19 cellular contexts compared by ENCODE assay signal in the genomic region with DNA sequence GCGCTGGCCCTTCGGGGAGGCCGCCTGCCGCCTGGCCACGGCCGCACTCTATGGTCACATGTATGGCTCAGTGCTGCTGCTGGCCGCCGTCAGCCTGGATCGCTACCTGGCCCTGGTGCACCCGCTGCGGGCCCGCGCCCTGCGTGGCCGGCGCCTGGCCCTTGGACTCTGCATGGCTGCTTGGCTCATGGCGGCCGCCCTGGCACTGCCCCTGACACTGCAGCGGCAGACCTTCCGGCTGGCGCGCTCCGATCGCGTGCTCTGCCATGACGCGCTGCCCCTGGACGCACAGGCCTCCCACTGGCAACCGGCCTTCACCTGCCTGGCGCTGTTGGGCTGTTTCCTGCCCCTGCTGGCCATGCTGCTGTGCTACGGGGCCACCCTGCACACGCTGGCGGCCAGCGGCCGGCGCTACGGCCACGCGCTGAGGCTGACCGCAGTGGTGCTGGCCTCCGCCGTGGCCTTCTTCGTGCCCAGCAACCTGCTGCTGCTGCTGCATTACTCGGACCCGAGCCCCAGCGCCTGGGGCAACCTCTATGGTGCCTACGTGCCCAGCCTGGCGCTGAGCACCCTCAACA. TPM values are rescaled to one million over a fixed set of nuclear protein-coding genes. Genes with fewer than 3 reads are reported as not detected.
DNase-seq lines count a peak whose midpoint lies in the region; ATAC-seq and TF ChIP-seq lines count a peak whose summit lies in the region.
"Had no signal": no experiment of that assay in that cellular context is flagged by ENCODE, and none has a peak within 500 bp of the region (broad histone marks: within the 10 kb centered on the region; RNA-seq: fewer than 3 reads in every experiment).

No MANE protein-coding gene starts in this region.

- ATAC-seq in Right ventricle myocardium superior (ENCODE audit: poor library complexity) (no peak), left lung (no peak)
- ATAC-seq: activated CD4-positive, CD25-positive, alpha-beta regulatory T cell treated with anti-CD3 and anti-CD28 coated beads, Interleukin-2, amount 50 U/mL, for 24 hours; naive thymus-derived CD4-positive, alpha-beta T cell; T-helper 17 cell had no signal

- no peaks in the 10 kb centered on the region for H3K27me3 ChIP-seq in left ventricle myocardium inferior (ENCODE audit: low read depth)
- peaks cover 0 to 43% of the 10 kb centered on the region in 2 donors for H3K27me3 ChIP-seq in left lung
- no peaks in the 10 kb centered on the region for H3K27me3 ChIP-seq in transverse colon
- H3K27me3 ChIP-seq: SJCRH30 had no signal

- in situ Hi-C loops in transverse colon (cut with MboI; ENCODE audit: low pct_ligation_motif_present in 1 of 4, low pct_unique_long_range_greater_than_20kb in 1 of 4, low sequenced_read_pairs in 3 of 4): no loop called here
- in situ Hi-C loops in GM13977 (cut with MboI; ENCODE audit: low pct_unique_long_range_greater_than_20kb, low sequenced_read_pairs, unreplicated experiment): no loop called here

- intact Hi-C loops in left ventricle myocardium inferior (cut with micrococcal nuclease) (no loop called here), Right ventricle myocardium superior (cut with DNase I) (no loop called here), left lung (cut with DNase I) (no loop called here), transverse colon (cut with DNase I; ENCODE audit: low total_unique reads) (no loop called here)

- H3K36me3 ChIP-seq in left ventricle myocardium inferior (no peaks in the 10 kb centered on the region), left lung (no peaks in the 10 kb centered on the region), transverse colon (no peaks in the 10 kb centered on the region)
- H3K36me3 ChIP-seq: SJCRH30, tibial nerve had no signal

- H3K4me3 ChIP-seq in left ventricle myocardium inferior: peak overlapping the region; percentile 53
- peak overlapping the region in 1 of 2 donors; percentile 37 for H3K4me3 ChIP-seq in left lung
- H3K4me3 ChIP-seq in transverse colon: peak overlapping the region in 1 of 4 donors; percentile 20

- POLR2A ChIA-PET in RWPE1 (lab: Yijun Ruan, JAX; ENCODE audit: low non-redundant PET): no interaction called here

- DNase-seq in left ventricle myocardium inferior (no peak), Right ventricle myocardium superior (no peak), RWPE1 (ENCODE audit: low spot score) (no peak), left lung (no peak), transverse colon (no peak), GM13977 (ENCODE audit: low spot score) (no peak)
- DNase-seq in activated CD8-positive, alpha-beta memory T cell treated with anti-CD3 and anti-CD28 coated beads, Interleukin-2, amount 50 U/mL, for 4 hours: no peak
- DNase-seq in activated CD4-positive, CD25-positive, alpha-beta regulatory T cell treated with anti-CD3 and anti-CD28 coated beads, Interleukin-2, amount 50 U/mL, for 72 hours: no peak
- DNase-seq: dermis blood vessel endothelial cell; DMS153; naive thymus-derived CD4-positive, alpha-beta T cell; NCI-H524 treated with DMSO at 0.1 percent for 48 hours; T-helper 17 cell had no signal

- TF ChIP-seq EP300 in transverse colon (IDR thresholded peaks at IDR 0.05; ENCODE audit: low read depth): no peak

- TF ChIP-seq POLR2A in transverse colon (IDR thresholded peaks at IDR 0.05): no peak

- H3K27ac ChIP-seq in left ventricle myocardium inferior (replicated peaks) (peak overlapping the region; percentile 89), RWPE1 (0 out of 2 replicates have a peak overlapping the region, but pooled peaks have one; percentile 2), left lung (peak overlapping the region; percentile 48 to 80), transverse colon (peak overlapping the region; percentile 45 to 71 (median 56))
- H3K27ac ChIP-seq: C4-2B, SJCRH30, tibial nerve had no signal

- 97% methylated on average over 27 of the region's 48 CpGs; no CpG with 5 or more reads in 1 of the 2 donors for WGBS in transverse colon (ENCODE audit: low coverage in 1 of 2), 2 donors

- no peaks in the 10 kb centered on the region for H3K9me3 ChIP-seq in left ventricle myocardium inferior (replicated peaks)
- H3K9me3 ChIP-seq in left lung: no peaks in the 10 kb centered on the region
- no peaks in the 10 kb centered on the region for H3K9me3 ChIP-seq in transverse colon
- H3K9me3 ChIP-seq: SJCRH30, tibial nerve had no signal

- CTCF ChIA-PET in RWPE1 (lab: Yijun Ruan, JAX): no interaction called here

- no peak for TF ChIP-seq CTCF in left ventricle myocardium inferior (IDR thresholded peaks at IDR 0.05; ENCODE audit: borderline replicate concordance)
- TF ChIP-seq CTCF in RWPE1 (conservative IDR thresholded peaks at IDR 0.05; ENCODE audit: low read depth): no peak
- no peak for TF ChIP-seq CTCF in left lung (IDR thresholded peaks at IDR 0.05)
- TF ChIP-seq CTCF in transverse colon (IDR thresholded peaks at IDR 0.05): no peak
- TF ChIP-seq CTCF in GM13977 (IDR thresholded peaks at IDR 0.05; ENCODE audit: extremely low read depth, insufficient read depth, missing control alignments): no peak

- peaks cover 61% of the 10 kb centered on the region for H3K4me1 ChIP-seq in left ventricle myocardium inferior
- peaks cover 0 to 39% of the 10 kb centered on the region in 2 donors for H3K4me1 ChIP-seq in left lung
- peaks cover 0 to 12% (median 2%) of the 10 kb centered on the region in 4 donors for H3K4me1 ChIP-seq in transverse colon

RNA-seq across cellular contexts. Expression of a gene that starts 1.2 kb away (rescaled TPM):
- total RNA-seq in left ventricle myocardium inferior (1.1 TPM), Right ventricle myocardium superior (0.16 TPM), left lung (10 to 100 TPM in 1 of 2 donors, 1 to 10 TPM in 1; 3.1 to 14.8 TPM), transverse colon (10 to 100 TPM in 2 of 4 donors, 1 to 10 TPM in 2; 2.2 to 22.7 (median 9.1) TPM)
- total RNA-seq: A673, epithelial cell of proximal tubule had no signal

Comparison
In these comparisons a context has a peak if more than half of its experiments do, and no peak if none do; other contexts are left out.
1. H3K27ac ChIP-seq: peak in every context shown above with its lines; median percentile 89 in left ventricle myocardium inferior; 64 in left lung; 56 in transverse colon; 2 in RWPE1.